Comparison of ENCODE assay signal across 4 cellular contexts in the genomic region with DNA sequence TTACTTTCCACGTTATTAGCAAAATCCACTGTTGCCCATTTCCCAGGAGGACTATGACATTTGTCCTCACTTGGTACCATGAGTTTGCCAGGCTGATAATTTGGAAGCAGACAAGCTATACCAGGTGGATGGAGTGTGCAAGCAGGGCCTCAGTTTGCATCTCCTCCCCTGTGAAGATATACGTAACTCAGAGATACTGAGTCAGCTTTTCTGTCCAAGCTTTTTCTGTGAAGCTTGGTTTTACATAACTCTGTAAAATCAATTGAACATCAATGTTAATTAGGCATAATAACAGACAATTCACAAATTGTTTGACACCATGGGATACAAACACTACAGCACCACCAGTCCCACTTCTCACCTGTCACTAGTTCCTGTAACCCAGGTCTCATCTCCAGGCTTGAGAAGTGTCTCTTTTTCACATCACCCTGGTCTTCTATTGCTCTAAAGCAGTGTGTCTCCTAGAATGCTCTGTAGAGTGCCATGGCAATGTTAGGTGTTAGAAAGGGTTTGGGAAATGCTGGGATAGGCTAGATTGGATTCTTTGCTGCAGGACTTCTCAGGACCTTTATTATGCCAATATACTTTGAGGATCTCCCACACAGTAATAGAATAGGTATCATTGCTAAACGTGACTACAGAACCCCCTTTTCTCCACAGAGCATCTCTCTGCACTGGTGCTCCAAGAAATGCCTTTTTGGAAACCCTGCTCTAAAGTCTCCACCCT.
TF ChIP-seq lines count a peak whose summit lies in the region.

No MANE protein-coding gene starts in this region.

TF ChIP-seq in A549, 52 proteins besides CTCF, POLR2A, EP300 and RAD21:
- TF ChIP-seq HOXA7 (CRISPR knock-in tag; IDR thresholded peaks at IDR 0.05) (no peak), MAFK (IDR thresholded peaks at IDR 0.05; ENCODE audit: partially characterized antibody) (peak; percentile 57)
- TF ChIP-seq, protein P1, sequence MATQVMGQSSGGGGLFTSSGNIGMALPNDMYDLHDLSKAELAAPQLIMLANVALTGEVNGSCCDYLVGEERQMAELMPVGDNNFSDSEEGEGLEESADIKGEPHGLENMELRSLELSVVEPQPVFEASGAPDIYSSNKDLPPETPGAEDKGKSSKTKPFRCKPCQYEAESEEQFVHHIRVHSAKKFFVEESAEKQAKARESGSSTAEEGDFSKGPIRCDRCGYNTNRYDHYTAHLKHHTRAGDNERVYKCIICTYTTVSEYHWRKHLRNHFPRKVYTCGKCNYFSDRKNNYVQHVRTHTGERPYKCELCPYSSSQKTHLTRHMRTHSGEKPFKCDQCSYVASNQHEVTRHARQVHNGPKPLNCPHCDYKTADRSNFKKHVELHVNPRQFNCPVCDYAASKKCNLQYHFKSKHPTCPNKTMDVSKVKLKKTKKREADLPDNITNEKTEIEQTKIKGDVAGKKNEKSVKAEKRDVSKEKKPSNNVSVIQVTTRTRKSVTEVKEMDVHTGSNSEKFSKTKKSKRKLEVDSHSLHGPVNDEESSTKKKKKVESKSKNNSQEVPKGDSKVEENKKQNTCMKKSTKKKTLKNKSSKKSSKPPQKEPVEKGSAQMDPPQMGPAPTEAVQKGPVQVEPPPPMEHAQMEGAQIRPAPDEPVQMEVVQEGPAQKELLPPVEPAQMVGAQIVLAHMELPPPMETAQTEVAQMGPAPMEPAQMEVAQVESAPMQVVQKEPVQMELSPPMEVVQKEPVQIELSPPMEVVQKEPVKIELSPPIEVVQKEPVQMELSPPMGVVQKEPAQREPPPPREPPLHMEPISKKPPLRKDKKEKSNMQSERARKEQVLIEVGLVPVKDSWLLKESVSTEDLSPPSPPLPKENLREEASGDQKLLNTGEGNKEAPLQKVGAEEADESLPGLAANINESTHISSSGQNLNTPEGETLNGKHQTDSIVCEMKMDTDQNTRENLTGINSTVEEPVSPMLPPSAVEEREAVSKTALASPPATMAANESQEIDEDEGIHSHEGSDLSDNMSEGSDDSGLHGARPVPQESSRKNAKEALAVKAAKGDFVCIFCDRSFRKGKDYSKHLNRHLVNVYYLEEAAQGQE (IDR thresholded peaks at IDR 0.05): no peak
TF ChIP-seq in A549: peak in this region for 1.

TF ChIP-seq in HEK293, 187 proteins besides CTCF, POLR2A, EP300 and RAD21:
- no peak for TF ChIP-seq SP2 (tag by site-specific recombination; IDR thresholded peaks at IDR 0.05)
- no peak for TF ChIP-seq ZNF433 (tag by site-specific recombination; IDR thresholded peaks at IDR 0.05; ENCODE audit: low read depth)
- no peak for TF ChIP-seq OSR2 (tag by site-specific recombination; IDR thresholded peaks at IDR 0.05)
- TF ChIP-seq ZNF239 (tag by site-specific recombination; IDR thresholded peaks at IDR 0.05): peak; percentile 95
- TF ChIP-seq TRIM28 (IDR thresholded peaks at IDR 0.05; ENCODE audit: borderline replicate concordance, low read length): peak; percentile 45; the same call in 1 of the 2 replicates
- TF ChIP-seq ZNF184 (tag by site-specific recombination; IDR thresholded peaks at IDR 0.05): peak; percentile 99

TF ChIP-seq in neural cell, 6 proteins besides CTCF, POLR2A, EP300 and RAD21:
- TF ChIP-seq EZH2 (IDR thresholded peaks at IDR 0.05; ENCODE audit: borderline replicate concordance, insufficient read depth, low read length, poor library complexity, severe bottlenecking): no peak
- TF ChIP-seq SMC3 (conservative IDR thresholded peaks at IDR 0.05; ENCODE audit: poor library complexity): no peak
- no peak for TF ChIP-seq TAF1 (IDR thresholded peaks at IDR 0.05; ENCODE audit: low read depth)
- TF ChIP-seq, protein P1 (IDR thresholded peaks at IDR 0.05; ENCODE audit: borderline replicate concordance): no peak
- no peak for TF ChIP-seq MXI1 (conservative IDR thresholded peaks at IDR 0.05; ENCODE audit: poor library complexity, severe bottlenecking)
- TF ChIP-seq POLR2AphosphoS5 (IDR thresholded peaks at IDR 0.05): no peak

TF ChIP-seq in WTC11, 78 proteins besides CTCF, POLR2A, EP300 and RAD21:
- TF ChIP-seq ZNF219 (CRISPR knock-in tag; IDR thresholded peaks at IDR 0.05; ENCODE audit: borderline replicate concordance): no peak
- TF ChIP-seq SMAD3 (CRISPR knock-in tag; IDR thresholded peaks at IDR 0.05; ENCODE audit: borderline replicate concordance): no peak
- no peak for TF ChIP-seq GRHL2 (CRISPR knock-in tag; IDR thresholded peaks at IDR 0.05; ENCODE audit: insufficient replicate concordance, severe bottlenecking)
TF ChIP-seq in WTC11: peak in this region for 0.
